8 cellular contexts compared by ENCODE assay signal in the genomic region with DNA sequence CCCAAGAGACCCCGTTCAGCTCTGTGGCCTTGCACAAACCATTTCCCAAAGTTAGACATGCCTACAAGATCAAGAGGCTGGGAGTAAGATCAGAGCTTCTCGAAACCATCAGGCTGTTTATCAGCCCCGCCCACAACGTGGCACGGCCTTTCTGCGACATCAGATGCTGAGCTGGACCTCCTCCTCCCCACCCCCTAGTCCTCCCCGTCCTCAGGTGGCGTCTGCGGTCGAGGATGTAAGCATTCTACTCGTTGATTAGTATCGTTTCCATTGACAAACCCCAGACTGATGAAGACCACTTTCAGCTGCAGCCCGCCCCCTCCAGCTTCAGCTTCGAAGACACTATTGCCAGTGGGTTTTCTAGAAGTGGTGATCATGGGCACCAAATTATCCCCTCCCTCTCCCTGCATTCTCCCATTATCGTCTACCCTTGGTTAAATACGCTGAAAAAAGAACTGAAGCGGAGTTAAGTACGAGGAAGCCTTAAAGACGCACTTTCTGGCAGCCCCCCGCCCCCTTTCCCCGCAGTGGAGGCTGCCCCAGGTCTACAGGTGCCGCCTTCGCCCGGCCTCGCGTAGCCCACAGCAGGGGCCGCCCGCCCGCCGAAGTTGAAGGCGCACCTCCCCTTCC. TPM values are rescaled to one million over a fixed set of nuclear protein-coding genes. Genes with fewer than 3 reads are reported as not detected.
DNase-seq lines count a peak whose midpoint lies in the region; ATAC-seq, FAIRE-seq and TF ChIP-seq lines count a peak whose summit lies in the region.

No MANE protein-coding gene starts in this region.

- H3K36me3 ChIP-seq in BJ (ENCODE audit: control insufficient read depth, insufficient read depth, low read length) (no peaks in the 10 kb centered on the region), smooth muscle cell (ENCODE audit: low read depth) (no peaks in the 10 kb centered on the region)

- H3K27ac ChIP-seq in smooth muscle cell (ENCODE audit: low read depth), result peak overlapping the region; percentile 93

- no peaks in the 10 kb centered on the region for H3K27me3 ChIP-seq in BJ (ENCODE audit: control insufficient read depth, insufficient read depth, low read length)
- no peaks in the 10 kb centered on the region for H3K27me3 ChIP-seq in smooth muscle cell (ENCODE audit: low read depth)

- POLR2A ChIA-PET in BJ (lab: Charles Lee), result no interaction called here

- WGBS in smooth muscle cell (ENCODE audit: low lambda C conversion rate), result 3% methylated on average over 30 of the region's 31 CpGs

- H3K27ac Mint-ChIP-seq in brain, result peak overlapping the region in 3 of 5 experiments; percentile 15 to 50 (median 39)

- peaks cover 72% of the 10 kb centered on the region for H3K79me2 ChIP-seq in smooth muscle cell (ENCODE audit: low read depth)

- H4K20me1 ChIP-seq in smooth muscle cell (ENCODE audit: low read depth), result peaks cover 48% of the 10 kb centered on the region

- peaks cover 9% of the 10 kb centered on the region for H3K4me1 ChIP-seq in smooth muscle cell (ENCODE audit: low read depth)

- DNase-seq in BJ (ENCODE audit: low read depth) (no peak), GM19239 (ENCODE audit: insufficient read length, low spot score) (peak; percentile 14), NCI-H345 treated with DMSO at 0.1 percent for 48 hours (lab: John Stamatoyannopoulos, UW; ENCODE audit: unreplicated experiment) (peak; percentile 24), iPS-NIHi7 (ENCODE audit: extremely low spot score) (peak; percentile 76), smooth muscle cell (lab: John Stamatoyannopoulos, UW; ENCODE audit: unreplicated experiment) (no peak)
- DNase-seq in effector CD8-positive, alpha-beta T cell (lab: John Stamatoyannopoulos, UW), result no peak

- H3K9ac ChIP-seq in smooth muscle cell (ENCODE audit: low read depth), result no peak overlapping the region

- peaks cover 74% of the 10 kb centered on the region for H3K27me3 Mint-ChIP-seq in brain

- CTCF ChIA-PET in BJ (lab: Yijun Ruan, JAX), result interaction anchor here (0.6 kb wide), 1 partner anchor 19 kb away, joined by 3 read pairs; no protein-coding TSS in a partner anchor

- peak; percentile 40 for FAIRE-seq in GM19239 (lab: Jason Lieb, UNC)

- ATAC-seq in HG02970 (IDR thresholded peaks at IDR 0.05; ENCODE audit: low FRiP score, unreplicated experiment), result no peak

- no peaks in the 10 kb centered on the region for H3K9me3 Mint-ChIP-seq in brain

- peak overlapping the region; percentile 93 for H2AFZ ChIP-seq in smooth muscle cell (ENCODE audit: low read depth)

- H3K4me3 Mint-ChIP-seq in brain, result peak overlapping the region; percentile 79 to 89 (median 85)

- H3K36me3 Mint-ChIP-seq in brain, result no peaks in the 10 kb centered on the region

- H3K9me3 ChIP-seq in smooth muscle cell (replicated peaks; ENCODE audit: low read depth), result no peaks in the 10 kb centered on the region

- peak overlapping the region; percentile 91 for H3K4me2 ChIP-seq in smooth muscle cell

- peaks cover 16% of the 10 kb centered on the region for H3K4me1 Mint-ChIP-seq in brain

- peak overlapping the region; percentile 95 for H3K4me3 ChIP-seq in BJ (ENCODE audit: low read depth, low read length)
- peak overlapping the region; percentile 100 for H3K4me3 ChIP-seq in smooth muscle cell

- H3F3A ChIP-seq in smooth muscle cell (ENCODE audit: low read depth), result peaks cover 17% of the 10 kb centered on the region

- TF ChIP-seq CTCF in BJ (IDR thresholded peaks at IDR 0.05; ENCODE audit: insufficient read depth, low read depth, low read length) (no peak), brain (conservative IDR thresholded peaks at IDR 0.05) (no peak), smooth muscle cell (IDR thresholded peaks at IDR 0.05; ENCODE audit: borderline replicate concordance, insufficient read depth, poor library complexity, severe bottlenecking) (no peak)

RNA-seq across cellular contexts. Expression of a gene that starts 1.1 kb away (rescaled TPM):
- 62.3 and 70.7 TPM in 2 replicates for polyA plus RNA-seq in BJ (2011; rRNA removed)
- 51.3 and 60.9 TPM in 2 replicates for polyA minus RNA-seq in BJ (2011; rRNA and poly(A)+ RNA removed)
- 2.9 TPM for polyA plus RNA-seq in brain (ENCODE audit: insufficient read depth, low read depth, low replicate concordance)
- 119 and 145 TPM in 2 replicates for total RNA-seq in smooth muscle cell
- 300 and 331 TPM in 2 replicates for polyA plus RNA-seq in smooth muscle cell

RNA-seq across cellular contexts. Expression of a gene that starts 53.6 kb away (rescaled TPM):
- 0.31 and 0.32 TPM in 2 replicates for polyA plus RNA-seq in BJ (2011; rRNA removed)
- polyA minus RNA-seq in BJ (2011; rRNA and poly(A)+ RNA removed), result 0.36 and 2.1 TPM in 2 replicates
- polyA plus RNA-seq in brain (ENCODE audit: insufficient read depth, low read depth, low replicate concordance), result 0.19 TPM
- total RNA-seq in smooth muscle cell, result 12.9 and 16.5 TPM in 2 replicates
- 20.4 and 28.1 TPM in 2 replicates for polyA plus RNA-seq in smooth muscle cell

Comparison
In these comparisons a context has a peak if more than half of its experiments do, and no peak if none do; other contexts are left out.
1. DNase-seq: peak in GM19239 (single experiment), NCI-H345 treated with DMSO at 0.1 percent for 48 hours (single experiment) and iPS-NIHi7 (single experiment); none in BJ (single experiment), smooth muscle cell (single experiment) and effector CD8-positive, alpha-beta T cell (single experiment).
2. RNA of a gene that starts 1.1 kb away (polyA plus RNA-seq): 300 to 331 TPM in smooth muscle cell and 62.3 to 70.7 TPM in BJ; 2.9 TPM in brain (single experiment); every median in the first group is over 10 times any median in the second.
3. RNA of a gene that starts 53.6 kb away (polyA plus RNA-seq): 20.4 to 28.1 TPM in smooth muscle cell; 0.31 to 0.32 TPM in BJ and 0.19 TPM in brain (single experiment); every median in the first group is over 10 times any median in the second.